ENCODE assay signal across 31 cellular contexts in genomic region chr10:111879964-111880363, GRCh38.
"Had no signal": no experiment of that assay in that cellular context is flagged by ENCODE, and none has a peak within 500 bp of the region (broad histone marks: within the 10 kb centered on the region; RNA-seq: fewer than 3 reads in every experiment).

No MANE protein-coding gene starts in this region.

- H3K9ac ChIP-seq: neural progenitor cell had no signal

- DNase-seq: colonic mucosa; effector CD8-positive, alpha-beta T cell; endodermal cell; foreskin fibroblast; glutamatergic neuron; heart right ventricle; hippocampal formation; left cardiac atrium; left lung; mesenchymal stem cell; mucosa of descending colon; naive thymus-derived CD4-positive, alpha-beta T cell; posterior cingulate gyrus; psoas muscle; right cardiac atrium; sigmoid colon; stimulated activated CD4-positive, alpha-beta T cell treated with anti-CD3 and anti-CD28 coated beads, Interleukin-15, amount 100 ng/mL, for 24 hours; stimulated activated CD4-positive, alpha-beta T cell treated with anti-CD3 and anti-CD28 coated beads, Interleukin-2, amount 100 ng/mL, for 48 hours; stimulated activated naive B cell treated with anti-CD40 and anti-IgM and Interleukin-4, amounts not matched to agents 10 μg/mL and 1 μg/mL and 100 μg/mL, for 72 hours; stimulated activated naive CD8-positive, alpha-beta T cell treated with anti-CD3 and anti-CD28 coated beads, Interleukin-15, amount 100 ng/mL, for 72 hours; thyroid gland; trophoblast cell had no signal

- H2AFZ ChIP-seq: neural progenitor cell had no signal

- H3K27ac ChIP-seq: colonic mucosa, esophagus muscularis mucosa, heart right ventricle, left lung, neural progenitor cell, psoas muscle, sigmoid colon, thyroid gland had no signal

- H3K27ac Mint-ChIP-seq: dendritic cell treated with granulocyte-macrophage colony-stimulating factor and Interleukin-4, amounts not matched to agents 40 ng/mL and 50 ng/mL, for 4 days; endodermal cell; mesothelial cell of epicardium; naive thymus-derived CD4-positive, alpha-beta T cell; nephron; neural progenitor cell; stimulated activated naive B cell treated with anti-CD40 and anti-IgM and Interleukin-4, amounts not matched to agents 10 μg/mL and 1 μg/mL and 100 μg/mL, for 72 hours; stimulated activated naive CD8-positive, alpha-beta T cell treated with anti-CD3 and anti-CD28 coated beads, Interleukin-15, amount 100 ng/mL, for 72 hours had no signal

- H3K4me3 ChIP-seq: colonic mucosa, esophagus muscularis mucosa, heart right ventricle, left lung, mucosa of descending colon, neural progenitor cell, psoas muscle, sigmoid colon, skin epidermis, thyroid gland had no signal

- H3K27me3 ChIP-seq: colonic mucosa, esophagus muscularis mucosa, left lung, neural progenitor cell, sigmoid colon, thyroid gland had no signal

- H3K4me1 Mint-ChIP-seq: central memory CD8-positive, alpha-beta T cell; mesothelial cell of epicardium; naive thymus-derived CD4-positive, alpha-beta T cell; nephron; neural progenitor cell; stimulated activated naive B cell treated with anti-CD40 and anti-IgM and Interleukin-4, amounts not matched to agents 10 μg/mL and 1 μg/mL and 100 μg/mL, for 72 hours; stimulated activated naive CD8-positive, alpha-beta T cell treated with anti-CD3 and anti-CD28 coated beads, Interleukin-15, amount 100 ng/mL, for 72 hours had no signal

- H3K4me3 Mint-ChIP-seq: central memory CD8-positive, alpha-beta T cell; dendritic cell treated with granulocyte-macrophage colony-stimulating factor and Interleukin-4, amounts not matched to agents 40 ng/mL and 50 ng/mL, for 4 days; endodermal cell; mesothelial cell of epicardium; naive thymus-derived CD4-positive, alpha-beta T cell; nephron; neural progenitor cell; stimulated activated naive B cell treated with anti-CD40 and anti-IgM and Interleukin-4, amounts not matched to agents 10 μg/mL and 1 μg/mL and 100 μg/mL, for 72 hours; stimulated activated naive CD8-positive, alpha-beta T cell treated with anti-CD3 and anti-CD28 coated beads, Interleukin-15, amount 100 ng/mL, for 72 hours had no signal

- H3K9me3 Mint-ChIP-seq: central memory CD8-positive, alpha-beta T cell; dendritic cell treated with granulocyte-macrophage colony-stimulating factor and Interleukin-4, amounts not matched to agents 40 ng/mL and 50 ng/mL, for 4 days had no signal

- H3K4me1 ChIP-seq: colonic mucosa, esophagus muscularis mucosa, heart right ventricle, left lung, neural progenitor cell, psoas muscle, sigmoid colon, thyroid gland had no signal

- H3K4me2 ChIP-seq: neural progenitor cell had no signal

- H3K36me3 Mint-ChIP-seq: mesothelial cell of epicardium; naive thymus-derived CD4-positive, alpha-beta T cell; neural progenitor cell had no signal

- H3K27me3 Mint-ChIP-seq: central memory CD8-positive, alpha-beta T cell; dendritic cell treated with granulocyte-macrophage colony-stimulating factor and Interleukin-4, amounts not matched to agents 40 ng/mL and 50 ng/mL, for 4 days; stimulated activated naive B cell treated with anti-CD40 and anti-IgM and Interleukin-4, amounts not matched to agents 10 μg/mL and 1 μg/mL and 100 μg/mL, for 72 hours; stimulated activated naive CD8-positive, alpha-beta T cell treated with anti-CD3 and anti-CD28 coated beads, Interleukin-15, amount 100 ng/mL, for 72 hours had no signal

- H3K9me3 ChIP-seq: colonic mucosa, mucosa of descending colon, psoas muscle, thyroid gland had no signal

- FAIRE-seq: endothelial cell of umbilical vein, islet of Langerhans had no signal

- H3K36me3 ChIP-seq: colonic mucosa, esophagus muscularis mucosa, heart right ventricle, left lung, neural progenitor cell, sigmoid colon, thyroid gland had no signal
